ENCODE assay signal across 1 cellular context in the genomic region with DNA sequence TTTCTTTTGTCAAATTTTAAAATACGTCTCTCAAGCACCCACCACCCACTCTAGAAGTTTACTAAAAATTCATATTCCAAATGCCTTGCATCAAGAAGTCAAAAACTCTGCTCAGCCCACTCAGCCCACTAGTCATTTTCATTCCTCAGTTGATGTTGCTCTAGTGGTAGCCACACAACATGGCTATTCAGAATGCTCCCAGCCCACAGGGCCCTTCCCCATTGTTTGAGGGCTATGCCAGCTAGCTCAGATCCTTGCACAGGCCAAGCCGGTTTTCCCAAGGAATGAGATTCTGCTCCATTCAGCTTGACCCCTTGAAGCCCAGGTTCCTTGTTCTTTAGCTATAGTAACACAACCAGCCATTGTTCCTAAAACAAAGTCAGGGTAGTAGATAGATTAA.
TF ChIP-seq lines count a peak whose summit lies in the region.

No MANE protein-coding gene starts in this region.

TF ChIP-seq in K562, 482 proteins besides CTCF, POLR2A, EP300 and RAD21 (continued from another document):
- TF ChIP-seq, protein P1, sequence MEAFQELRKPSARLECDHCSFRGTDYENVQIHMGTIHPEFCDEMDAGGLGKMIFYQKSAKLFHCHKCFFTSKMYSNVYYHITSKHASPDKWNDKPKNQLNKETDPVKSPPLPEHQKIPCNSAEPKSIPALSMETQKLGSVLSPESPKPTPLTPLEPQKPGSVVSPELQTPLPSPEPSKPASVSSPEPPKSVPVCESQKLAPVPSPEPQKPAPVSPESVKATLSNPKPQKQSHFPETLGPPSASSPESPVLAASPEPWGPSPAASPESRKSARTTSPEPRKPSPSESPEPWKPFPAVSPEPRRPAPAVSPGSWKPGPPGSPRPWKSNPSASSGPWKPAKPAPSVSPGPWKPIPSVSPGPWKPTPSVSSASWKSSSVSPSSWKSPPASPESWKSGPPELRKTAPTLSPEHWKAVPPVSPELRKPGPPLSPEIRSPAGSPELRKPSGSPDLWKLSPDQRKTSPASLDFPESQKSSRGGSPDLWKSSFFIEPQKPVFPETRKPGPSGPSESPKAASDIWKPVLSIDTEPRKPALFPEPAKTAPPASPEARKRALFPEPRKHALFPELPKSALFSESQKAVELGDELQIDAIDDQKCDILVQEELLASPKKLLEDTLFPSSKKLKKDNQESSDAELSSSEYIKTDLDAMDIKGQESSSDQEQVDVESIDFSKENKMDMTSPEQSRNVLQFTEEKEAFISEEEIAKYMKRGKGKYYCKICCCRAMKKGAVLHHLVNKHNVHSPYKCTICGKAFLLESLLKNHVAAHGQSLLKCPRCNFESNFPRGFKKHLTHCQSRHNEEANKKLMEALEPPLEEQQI (IDR thresholded peaks at IDR 0.05) = no peak
- no peak for TF ChIP-seq RNF2 (IDR thresholded peaks at IDR 0.05)
- no peak for TF ChIP-seq L3MBTL2 (IDR thresholded peaks at IDR 0.05)
- TF ChIP-seq MAFF (IDR thresholded peaks at IDR 0.05; ENCODE audit: low read length) = no peak
- TF ChIP-seq, protein P2, sequence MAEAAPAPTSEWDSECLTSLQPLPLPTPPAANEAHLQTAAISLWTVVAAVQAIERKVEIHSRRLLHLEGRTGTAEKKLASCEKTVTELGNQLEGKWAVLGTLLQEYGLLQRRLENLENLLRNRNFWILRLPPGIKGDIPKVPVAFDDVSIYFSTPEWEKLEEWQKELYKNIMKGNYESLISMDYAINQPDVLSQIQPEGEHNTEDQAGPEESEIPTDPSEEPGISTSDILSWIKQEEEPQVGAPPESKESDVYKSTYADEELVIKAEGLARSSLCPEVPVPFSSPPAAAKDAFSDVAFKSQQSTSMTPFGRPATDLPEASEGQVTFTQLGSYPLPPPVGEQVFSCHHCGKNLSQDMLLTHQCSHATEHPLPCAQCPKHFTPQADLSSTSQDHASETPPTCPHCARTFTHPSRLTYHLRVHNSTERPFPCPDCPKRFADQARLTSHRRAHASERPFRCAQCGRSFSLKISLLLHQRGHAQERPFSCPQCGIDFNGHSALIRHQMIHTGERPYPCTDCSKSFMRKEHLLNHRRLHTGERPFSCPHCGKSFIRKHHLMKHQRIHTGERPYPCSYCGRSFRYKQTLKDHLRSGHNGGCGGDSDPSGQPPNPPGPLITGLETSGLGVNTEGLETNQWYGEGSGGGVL (CRISPR knock-in tag; IDR thresholded peaks at IDR 0.05) = no peak
- no peak for TF ChIP-seq EP400 (IDR thresholded peaks at IDR 0.05)
- TF ChIP-seq JUNB (CRISPR knock-in tag; conservative IDR thresholded peaks at IDR 0.05) = no peak
- TF ChIP-seq NCOR1 (IDR thresholded peaks at IDR 0.05) = no peak
- no peak for TF ChIP-seq PHF20 (IDR thresholded peaks at IDR 0.05; ENCODE audit: partially characterized antibody)
